Comparison of ENCODE assay signal across 28 cellular contexts in genomic region chr9:76926846-76927245, GRCh38. TPM values are rescaled to one million over a fixed set of nuclear protein-coding genes. Genes with fewer than 3 reads are reported as not detected.
DNase-seq lines count a peak whose midpoint lies in the region; ATAC-seq and TF ChIP-seq lines count a peak whose summit lies in the region.
"Had no signal": no experiment of that assay in that cellular context is flagged by ENCODE, and none has a peak within 500 bp of the region (broad histone marks: within the 10 kb centered on the region; RNA-seq: fewer than 3 reads in every experiment).

No MANE protein-coding gene starts in this region.

- no peaks in the 10 kb centered on the region for H3K4me1 ChIP-seq in GM23338 (ENCODE audit: insufficient read depth)
- peaks cover 0 to 17% of the 10 kb centered on the region in 2 experiments; a peak in 1 of 4 replicates for H3K4me1 ChIP-seq in SK-N-SH (ENCODE audit: control insufficient read depth in 1 of 2, insufficient read depth in 2 of 2, low read depth in 1 of 2, low read length in 1 of 2)
- H3K4me1 ChIP-seq in gastroesophageal sphincter, result no peaks in the 10 kb centered on the region
- H3K4me1 ChIP-seq in skeletal muscle satellite cell (ENCODE audit: control insufficient read depth, insufficient read depth, low read length), result peaks cover 24% of the 10 kb centered on the region
- H3K4me1 ChIP-seq: BE2C had no signal

- H3K79me2 ChIP-seq in GM23338 (replicated peaks; ENCODE audit: insufficient read depth) (no peaks in the 10 kb centered on the region), SK-N-SH (ENCODE audit: insufficient read depth) (no peaks in the 10 kb centered on the region)

- no peak overlapping the region for H3K4me3 Mint-ChIP-seq in GM23338
- H3K4me3 Mint-ChIP-seq: activated naive CD8-positive, alpha-beta T cell treated with anti-CD3 and anti-CD28 coated beads for 36 hours; CD8-positive, alpha-beta memory T cell; neural crest cell; stimulated activated naive B cell treated with anti-CD40 and anti-IgM and Interleukin-4, amounts not matched to agents 10 μg/mL and 1 μg/mL and 100 μg/mL, for 72 hours had no signal

- H3K36me3 ChIP-seq in GM23338 (ENCODE audit: insufficient read depth) (no peaks in the 10 kb centered on the region), SK-N-SH (replicated peaks in 1 of 2; ENCODE audit: control insufficient read depth in 1 of 2, insufficient read depth in 2 of 2, low read length in 1 of 2) (no peaks in the 10 kb centered on the region), gastroesophageal sphincter (no peaks in the 10 kb centered on the region), skeletal muscle satellite cell (ENCODE audit: insufficient read depth, low read length) (no peaks in the 10 kb centered on the region)
- H3K36me3 ChIP-seq: BE2C, heart right ventricle, MG63 had no signal

- 0 out of 3 replicates have a peak, but pooled peaks cover 3% of the 10 kb centered on the region for H3K9me3 Mint-ChIP-seq in GM23338
- H3K9me3 Mint-ChIP-seq: activated naive CD8-positive, alpha-beta T cell treated with anti-CD3 and anti-CD28 coated beads for 36 hours had no signal

- POLR2A ChIA-PET in SK-N-SH (lab: Yijun Ruan, JAX), result no interaction called here

- CTCF ChIA-PET in SK-N-SH (lab: Yijun Ruan, JAX), result no interaction called here

- no peak for TF ChIP-seq POLR2A in gastroesophageal sphincter (IDR thresholded peaks at IDR 0.05)

- no peaks in the 10 kb centered on the region for H3K4me1 Mint-ChIP-seq in GM23338
- H3K4me1 Mint-ChIP-seq: activated naive CD8-positive, alpha-beta T cell treated with anti-CD3 and anti-CD28 coated beads for 36 hours; CD8-positive, alpha-beta memory T cell; neural crest cell; stimulated activated naive B cell treated with anti-CD40 and anti-IgM and Interleukin-4, amounts not matched to agents 10 μg/mL and 1 μg/mL and 100 μg/mL, for 72 hours had no signal

- H4K20me1 ChIP-seq in GM23338 (replicated peaks; ENCODE audit: insufficient read depth), result no peaks in the 10 kb centered on the region
- H4K20me1 ChIP-seq in SK-N-SH (ENCODE audit: insufficient read depth), result no peaks in the 10 kb centered on the region

- no peak for DNase-seq in GM23338 (ENCODE audit: low spot score)
- no peak for DNase-seq in SK-N-SH
- DNase-seq in HUDEP-2 (lab: John Stamatoyannopoulos, UW; ENCODE audit: unreplicated experiment in 76 of 76), result no peak
- no peak for DNase-seq in NCI-H1694 treated with DMSO at 0.1 percent for 48 hours (lab: John Stamatoyannopoulos, UW)
- DNase-seq in ecto neural progenitor cell (ENCODE audit: low spot score), result no peak
- DNase-seq in retina, result no peak
- DNase-seq: ACHN; activated CD4-positive, alpha-beta T cell treated with anti-CD3 and anti-CD28 coated beads for 4 hours; activated effector memory CD4-positive, alpha-beta T cell treated with anti-CD3 and anti-CD28 coated beads, Interleukin-2, amount 50 U/mL, for 16 hours; activated naive CD8-positive, alpha-beta T cell treated with anti-CD3 and anti-CD28 coated beads for 36 hours; activated T-cell treated with anti-CD3 and anti-CD28 coated beads for 4 hours; BE2C; CD8-positive, alpha-beta memory T cell; DMS 273 treated with DMSO at 0.1 percent for 48 hours; effector CD4-positive, alpha-beta T cell; heart right ventricle; NCI-H1417; NCI-H2081 treated with DMSO at 0.1 percent for 48 hours; NCI-H345; stimulated activated naive B cell treated with anti-CD40 and anti-IgM and Interleukin-4, amounts not matched to agents 10 μg/mL and 1 μg/mL and 100 μg/mL, for 72 hours; T-helper 2 cell had no signal

- ATAC-seq in GM23338 (no peak), gastroesophageal sphincter (peak; percentile 4)
- ATAC-seq: heart right ventricle; sciatic nerve; stimulated activated naive B cell treated with anti-CD40 and anti-IgM and Interleukin-4, amounts not matched to agents 10 μg/mL and 1 μg/mL and 100 μg/mL, for 72 hours had no signal

- H3K9me2 ChIP-seq in GM23338 (ENCODE audit: insufficient read depth) (peaks cover 8% of the 10 kb centered on the region; the same call in 1 of the 2 replicates), SK-N-SH (no peaks in the 10 kb centered on the region)

- TF ChIP-seq CTCF in GM23338 (conservative IDR thresholded peaks at IDR 0.05; ENCODE audit: low read depth in 2 of 2) (no peak), SK-N-SH (IDR thresholded peaks at IDR 0.05) (no peak), gastroesophageal sphincter (IDR thresholded peaks at IDR 0.05) (no peak)

- TF ChIP-seq RAD21 in SK-N-SH (IDR thresholded peaks at IDR 0.05; ENCODE audit: low read length), result no peak

- H3F3A ChIP-seq in GM23338 (replicated peaks; ENCODE audit: low read depth), result no peaks in the 10 kb centered on the region
- peaks cover 34% of the 10 kb centered on the region for H3F3A ChIP-seq in SK-N-SH (replicated peaks; ENCODE audit: insufficient read depth)

- peak overlapping the region; percentile 83 for H2AFZ ChIP-seq in GM23338
- H2AFZ ChIP-seq in SK-N-SH (ENCODE audit: low read depth), result no peak overlapping the region

- H3K27me3 Mint-ChIP-seq in GM23338 (ENCODE audit: insufficient read depth, low read depth, poor library complexity), result peaks cover 4% of the 10 kb centered on the region

- no peaks in the 10 kb centered on the region for H3K36me3 Mint-ChIP-seq in GM23338 (ENCODE audit: low read depth)
- H3K36me3 Mint-ChIP-seq: activated naive CD8-positive, alpha-beta T cell treated with anti-CD3 and anti-CD28 coated beads for 36 hours; CD8-positive, alpha-beta memory T cell; stimulated activated naive B cell treated with anti-CD40 and anti-IgM and Interleukin-4, amounts not matched to agents 10 μg/mL and 1 μg/mL and 100 μg/mL, for 72 hours had no signal

- 16% methylated on average over 6 of the region's 6 CpGs for WGBS in SK-N-SH (ENCODE audit: low lambda C conversion rate)
- WGBS in gastroesophageal sphincter (ENCODE audit: low coverage in 1 of 2), 2 donors, result 83 to 87% methylated on average over 3 to 5 of the region's 6 CpGs

- H3K9me3 ChIP-seq in SK-N-SH (peaks cover 6% of the 10 kb centered on the region; the same call in 1 of the 2 replicates), gastroesophageal sphincter (peaks cover 0 to 6% (median 0%) of the 10 kb centered on the region in 3 donors), skeletal muscle satellite cell (replicated peaks; ENCODE audit: low read length) (peaks cover 7% of the 10 kb centered on the region)

- no peak overlapping the region for H3K27ac Mint-ChIP-seq in GM23338
- H3K27ac Mint-ChIP-seq: activated naive CD8-positive, alpha-beta T cell treated with anti-CD3 and anti-CD28 coated beads for 36 hours; CD8-positive, alpha-beta memory T cell; stimulated activated naive B cell treated with anti-CD40 and anti-IgM and Interleukin-4, amounts not matched to agents 10 μg/mL and 1 μg/mL and 100 μg/mL, for 72 hours had no signal

- H3K27ac ChIP-seq in GM23338 (ENCODE audit: low read depth), result no peak overlapping the region
- H3K27ac ChIP-seq in SK-N-SH (ENCODE audit: low read depth in 2 of 2, low read length in 1 of 2), result peak overlapping the region in 1 of 2 experiments; percentile 79; a peak in 2 of 4 replicates
- H3K27ac ChIP-seq in gastroesophageal sphincter, result peak overlapping the region in 2 of 4 donors; percentile 5 to 14
- H3K27ac ChIP-seq: epithelial cell of prostate, SK-N-MC had no signal

- H3K4me3 ChIP-seq in GM23338 (no peak overlapping the region), SK-N-SH (ENCODE audit: low read depth in 2 of 2, low read length in 1 of 2) (no peak overlapping the region), gastroesophageal sphincter (no peak overlapping the region), skeletal muscle satellite cell (ENCODE audit: low read length) (peak overlapping the region; percentile 26)
- H3K4me3 ChIP-seq: heart right ventricle, MG63, SK-N-MC had no signal

- peak overlapping the region; percentile 44; the same call in 1 of the 2 replicates for H3K9ac ChIP-seq in SK-N-SH
- H3K9ac ChIP-seq in skeletal muscle satellite cell (ENCODE audit: low read depth, low read length), result peak overlapping the region; percentile 75

- no peaks in the 10 kb centered on the region for H3K27me3 ChIP-seq in GM23338 (ENCODE audit: insufficient read depth)
- no peaks in the 10 kb centered on the region for H3K27me3 ChIP-seq in SK-N-SH (ENCODE audit: insufficient read depth)
- H3K27me3 ChIP-seq in gastroesophageal sphincter, result no peaks in the 10 kb centered on the region
- no peaks in the 10 kb centered on the region for H3K27me3 ChIP-seq in skeletal muscle satellite cell (ENCODE audit: control insufficient read depth, insufficient read depth, low read length)
- H3K27me3 ChIP-seq: BE2C, MG63 had no signal

- H3K4me2 ChIP-seq in GM23338, result no peak overlapping the region
- H3K4me2 ChIP-seq in SK-N-SH, result peak overlapping the region; percentile 41
- H3K4me2 ChIP-seq in skeletal muscle satellite cell (ENCODE audit: low read length), result peak overlapping the region; percentile 63

- TF ChIP-seq EP300 in SK-N-SH (IDR thresholded peaks at IDR 0.05; ENCODE audit: borderline replicate concordance in 1 of 2, low read depth in 1 of 2, low read length in 1 of 2), result no peak
- TF ChIP-seq EP300 in gastroesophageal sphincter (IDR thresholded peaks at IDR 0.05), result no peak

TF ChIP-seq in GM23338, 12 proteins besides CTCF, POLR2A, EP300 and RAD21 (continues in another document):
- no peak for TF ChIP-seq NANOG (IDR thresholded peaks at IDR 0.05; ENCODE audit: borderline replicate concordance)

TF ChIP-seq in SK-N-SH, 30 proteins besides CTCF, POLR2A, EP300 and RAD21:
- TF ChIP-seq MAX (IDR thresholded peaks at IDR 0.05; ENCODE audit: low read depth) (no peak), MXI1 (IDR thresholded peaks at IDR 0.05; ENCODE audit: low read depth, low read length) (no peak), CHD2 (IDR thresholded peaks at IDR 0.05; ENCODE audit: low read length, partially characterized antibody) (no peak)
- TF ChIP-seq, protein P1, sequence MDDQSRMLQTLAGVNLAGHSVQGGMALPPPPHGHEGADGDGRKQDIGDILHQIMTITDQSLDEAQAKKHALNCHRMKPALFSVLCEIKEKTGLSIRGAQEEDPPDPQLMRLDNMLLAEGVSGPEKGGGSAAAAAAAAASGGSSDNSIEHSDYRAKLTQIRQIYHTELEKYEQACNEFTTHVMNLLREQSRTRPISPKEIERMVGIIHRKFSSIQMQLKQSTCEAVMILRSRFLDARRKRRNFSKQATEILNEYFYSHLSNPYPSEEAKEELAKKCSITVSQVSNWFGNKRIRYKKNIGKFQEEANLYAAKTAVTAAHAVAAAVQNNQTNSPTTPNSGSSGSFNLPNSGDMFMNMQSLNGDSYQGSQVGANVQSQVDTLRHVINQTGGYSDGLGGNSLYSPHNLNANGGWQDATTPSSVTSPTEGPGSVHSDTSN (IDR thresholded peaks at IDR 0.05), result no peak
TF ChIP-seq in SK-N-SH: peak in this region for 0.

RNA-seq across cellular contexts. Expression of gene PRUNE2, which starts 20.9 kb away (rescaled TPM):
- 22.5 and 26.5 TPM in 2 replicates for total RNA-seq in GM23338 (2014; rRNA removed; shearing (Covaris generic))
- polyA plus RNA-seq in GM23338 (2016; fragmentation: Nextera tagmentation; extraction: Ambion mirVana), result 9.1 and 10.6 TPM in 2 replicates
- polyA plus RNA-seq in SK-N-SH (2012; rRNA removed), result 13.0 and 28.6 TPM in 2 replicates
- 28.0 and 30.5 TPM in 2 replicates for polyA plus RNA-seq in SK-N-SH (2012; cell fraction: cytosol; rRNA removed)
- 10.9 and 24.6 TPM in 2 replicates for polyA plus RNA-seq in SK-N-SH (2012; cell fraction: nucleus; rRNA removed)
- total RNA-seq in gastroesophageal sphincter, result 100 to 1,000 TPM; 561 to 930 (median 763) TPM
- 31.7 and 34.5 TPM in 2 replicates for total RNA-seq in skeletal muscle satellite cell (2012; rRNA removed)

Comparison
In these comparisons a context has a peak if more than half of its experiments do, and no peak if none do; other contexts are left out.
1. RNA of gene PRUNE2, which starts 20.9 kb away (total RNA-seq): 561 to 930 TPM in gastroesophageal sphincter; 22.5 to 26.5 TPM in GM23338; every median in the first group is over 10 times any median in the second.